Comparison of ENCODE assay signal across 23 cellular contexts in the genomic region with DNA sequence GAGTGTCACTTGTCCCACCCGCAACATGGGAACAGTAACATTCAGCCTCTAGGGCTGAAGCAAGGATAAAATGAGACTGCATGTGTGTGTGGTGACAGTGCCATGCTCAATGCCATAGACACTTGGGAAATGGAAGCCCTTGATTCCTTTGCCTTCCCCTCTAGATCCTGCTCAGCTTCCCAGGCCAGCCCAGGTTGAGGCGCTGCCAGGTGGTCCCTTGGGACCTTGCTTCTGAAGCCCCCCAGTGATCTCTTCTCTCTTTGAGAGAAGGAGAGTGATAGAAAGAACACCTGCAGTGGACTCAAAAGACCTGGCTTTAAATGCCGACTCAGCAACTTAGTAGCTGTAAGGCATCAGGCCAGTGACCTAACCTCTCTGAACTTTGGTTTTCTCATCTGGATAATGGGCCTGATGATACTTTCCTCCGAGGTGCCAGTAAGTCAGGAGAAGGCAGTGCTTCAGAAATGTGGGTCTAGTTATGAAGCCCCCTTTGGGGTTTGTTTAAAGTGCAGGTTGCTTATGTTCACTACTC.
"Had no signal": no experiment of that assay in that cellular context is flagged by ENCODE, and none has a peak within 500 bp of the region (broad histone marks: within the 10 kb centered on the region; RNA-seq: fewer than 3 reads in every experiment).

No MANE protein-coding gene starts in this region.

- H3K4me1 Mint-ChIP-seq: activated T-helper 17 cell treated with anti-CD3 and anti-CD28 coated beads, Interleukin-2, amount 50 U/mL, for 72 hours had no signal

- DNase-seq: activated CD4-positive, alpha-beta T cell treated with anti-CD3 and anti-CD28 coated beads for 48 hours; activated CD4-positive, alpha-beta T cell treated with anti-CD3 and anti-CD28 coated beads, Interleukin-2, amount 50 U/mL, for 4 hours; activated CD4-positive, CD25-positive, alpha-beta regulatory T cell treated with anti-CD3 and anti-CD28 coated beads, Interleukin-2, amount 50 U/mL, for 72 hours; activated CD8-positive, alpha-beta T cell treated with anti-CD3 and anti-CD28 coated beads, Interleukin-2, amount 10 ng/mL, durations not matched to agents 7 days and 5 days; activated gamma-delta T cell; activated naive CD4-positive, alpha-beta T cell treated with anti-CD3 and anti-CD28 coated beads for 36 hours; brain microvascular endothelial cell; Karpas-422; MM.1S; NCI-H1105; NCI-H1436; NCI-H1694 treated with DMSO at 0.1 percent for 48 hours; NCI-H2029 treated with DMSO at 0.1 percent for 48 hours; NCI-H345; NCI-H510A; NCI-H526 treated with DMSO at 0.1 percent for 48 hours; NK-92 treated with Interleukin-12 subunit alpha and Interleukin-12 subunit beta, amount 100 ng/mL, for 24 hours; SHP77 treated with DMSO at 0.1 percent for 48 hours had no signal

- H3K27ac Mint-ChIP-seq: activated CD8-positive, alpha-beta T cell treated with anti-CD3 and anti-CD28 coated beads, Interleukin-2, amount 10 ng/mL, durations not matched to agents 7 days and 5 days; activated naive CD4-positive, alpha-beta T cell treated with anti-CD3 and anti-CD28 coated beads for 36 hours; activated naive CD8-positive, alpha-beta T cell; activated T-helper 17 cell treated with anti-CD3 and anti-CD28 coated beads, Interleukin-2, amount 50 U/mL, for 72 hours; T-helper 1 cell treated with Interleukin-12 subunit alpha and Interleukin-12 subunit beta and Interleukin-4 antibody, amounts not matched to agents 30 μg/mL and 1 μg/mL, for 36 hours; WTC11 had no signal

- H3K4me3 Mint-ChIP-seq: activated CD8-positive, alpha-beta T cell treated with anti-CD3 and anti-CD28 coated beads, Interleukin-2, amount 10 ng/mL, durations not matched to agents 7 days and 5 days; activated naive CD4-positive, alpha-beta T cell treated with anti-CD3 and anti-CD28 coated beads for 36 hours; activated naive CD8-positive, alpha-beta T cell; activated T-helper 17 cell treated with anti-CD3 and anti-CD28 coated beads, Interleukin-2, amount 50 U/mL, for 72 hours; T-helper 1 cell treated with Interleukin-12 subunit alpha and Interleukin-12 subunit beta and Interleukin-4 antibody, amounts not matched to agents 30 μg/mL and 1 μg/mL, for 36 hours; WTC11 had no signal

- H3K36me3 Mint-ChIP-seq: WTC11 had no signal

- ATAC-seq: activated CD8-positive, alpha-beta T cell treated with anti-CD3 and anti-CD28 coated beads, Interleukin-2, amount 10 ng/mL, durations not matched to agents 7 days and 5 days; activated T-helper 17 cell treated with anti-CD3 and anti-CD28 coated beads, Interleukin-2, amount 50 U/mL, for 72 hours; WTC11 had no signal

- H3K9me3 Mint-ChIP-seq: activated naive CD4-positive, alpha-beta T cell treated with anti-CD3 and anti-CD28 coated beads for 36 hours; activated T-helper 17 cell treated with anti-CD3 and anti-CD28 coated beads, Interleukin-2, amount 50 U/mL, for 72 hours; T-helper 1 cell treated with Interleukin-12 subunit alpha and Interleukin-12 subunit beta and Interleukin-4 antibody, amounts not matched to agents 30 μg/mL and 1 μg/mL, for 36 hours had no signal

- H3K27ac ChIP-seq: brain microvascular endothelial cell, cardiac muscle cell had no signal
